In genomic region chr6:8552023-8552422, GRCh38 we compare ENCODE assay signal across 2 cellular contexts.
TF ChIP-seq lines count a peak whose summit lies in the region.

No MANE protein-coding gene starts in this region.

TF ChIP-seq in GM23338, 12 proteins besides CTCF, POLR2A, EP300 and RAD21:
- no peak for TF ChIP-seq ZNF331 (CRISPR knock-in tag; IDR thresholded peaks at IDR 0.05; ENCODE audit: low read depth)
- TF ChIP-seq ETS1 (IDR thresholded peaks at IDR 0.05) = no peak
- no peak for TF ChIP-seq STAT1 (IDR thresholded peaks at IDR 0.05; ENCODE audit: unreplicated experiment)
- no peak for TF ChIP-seq POLR2AphosphoS5 (IDR thresholded peaks at IDR 0.05; ENCODE audit: low read depth)
- no peak for TF ChIP-seq CREB1 (CRISPR knock-in tag; IDR thresholded peaks at IDR 0.05; ENCODE audit: low read depth)
- TF ChIP-seq EZH2phosphoT487 (IDR thresholded peaks at IDR 0.05; ENCODE audit: unreplicated experiment) = no peak
- no peak for TF ChIP-seq EZH2 (IDR thresholded peaks at IDR 0.05; ENCODE audit: low read depth, unreplicated experiment)
- TF ChIP-seq, protein P1, sequence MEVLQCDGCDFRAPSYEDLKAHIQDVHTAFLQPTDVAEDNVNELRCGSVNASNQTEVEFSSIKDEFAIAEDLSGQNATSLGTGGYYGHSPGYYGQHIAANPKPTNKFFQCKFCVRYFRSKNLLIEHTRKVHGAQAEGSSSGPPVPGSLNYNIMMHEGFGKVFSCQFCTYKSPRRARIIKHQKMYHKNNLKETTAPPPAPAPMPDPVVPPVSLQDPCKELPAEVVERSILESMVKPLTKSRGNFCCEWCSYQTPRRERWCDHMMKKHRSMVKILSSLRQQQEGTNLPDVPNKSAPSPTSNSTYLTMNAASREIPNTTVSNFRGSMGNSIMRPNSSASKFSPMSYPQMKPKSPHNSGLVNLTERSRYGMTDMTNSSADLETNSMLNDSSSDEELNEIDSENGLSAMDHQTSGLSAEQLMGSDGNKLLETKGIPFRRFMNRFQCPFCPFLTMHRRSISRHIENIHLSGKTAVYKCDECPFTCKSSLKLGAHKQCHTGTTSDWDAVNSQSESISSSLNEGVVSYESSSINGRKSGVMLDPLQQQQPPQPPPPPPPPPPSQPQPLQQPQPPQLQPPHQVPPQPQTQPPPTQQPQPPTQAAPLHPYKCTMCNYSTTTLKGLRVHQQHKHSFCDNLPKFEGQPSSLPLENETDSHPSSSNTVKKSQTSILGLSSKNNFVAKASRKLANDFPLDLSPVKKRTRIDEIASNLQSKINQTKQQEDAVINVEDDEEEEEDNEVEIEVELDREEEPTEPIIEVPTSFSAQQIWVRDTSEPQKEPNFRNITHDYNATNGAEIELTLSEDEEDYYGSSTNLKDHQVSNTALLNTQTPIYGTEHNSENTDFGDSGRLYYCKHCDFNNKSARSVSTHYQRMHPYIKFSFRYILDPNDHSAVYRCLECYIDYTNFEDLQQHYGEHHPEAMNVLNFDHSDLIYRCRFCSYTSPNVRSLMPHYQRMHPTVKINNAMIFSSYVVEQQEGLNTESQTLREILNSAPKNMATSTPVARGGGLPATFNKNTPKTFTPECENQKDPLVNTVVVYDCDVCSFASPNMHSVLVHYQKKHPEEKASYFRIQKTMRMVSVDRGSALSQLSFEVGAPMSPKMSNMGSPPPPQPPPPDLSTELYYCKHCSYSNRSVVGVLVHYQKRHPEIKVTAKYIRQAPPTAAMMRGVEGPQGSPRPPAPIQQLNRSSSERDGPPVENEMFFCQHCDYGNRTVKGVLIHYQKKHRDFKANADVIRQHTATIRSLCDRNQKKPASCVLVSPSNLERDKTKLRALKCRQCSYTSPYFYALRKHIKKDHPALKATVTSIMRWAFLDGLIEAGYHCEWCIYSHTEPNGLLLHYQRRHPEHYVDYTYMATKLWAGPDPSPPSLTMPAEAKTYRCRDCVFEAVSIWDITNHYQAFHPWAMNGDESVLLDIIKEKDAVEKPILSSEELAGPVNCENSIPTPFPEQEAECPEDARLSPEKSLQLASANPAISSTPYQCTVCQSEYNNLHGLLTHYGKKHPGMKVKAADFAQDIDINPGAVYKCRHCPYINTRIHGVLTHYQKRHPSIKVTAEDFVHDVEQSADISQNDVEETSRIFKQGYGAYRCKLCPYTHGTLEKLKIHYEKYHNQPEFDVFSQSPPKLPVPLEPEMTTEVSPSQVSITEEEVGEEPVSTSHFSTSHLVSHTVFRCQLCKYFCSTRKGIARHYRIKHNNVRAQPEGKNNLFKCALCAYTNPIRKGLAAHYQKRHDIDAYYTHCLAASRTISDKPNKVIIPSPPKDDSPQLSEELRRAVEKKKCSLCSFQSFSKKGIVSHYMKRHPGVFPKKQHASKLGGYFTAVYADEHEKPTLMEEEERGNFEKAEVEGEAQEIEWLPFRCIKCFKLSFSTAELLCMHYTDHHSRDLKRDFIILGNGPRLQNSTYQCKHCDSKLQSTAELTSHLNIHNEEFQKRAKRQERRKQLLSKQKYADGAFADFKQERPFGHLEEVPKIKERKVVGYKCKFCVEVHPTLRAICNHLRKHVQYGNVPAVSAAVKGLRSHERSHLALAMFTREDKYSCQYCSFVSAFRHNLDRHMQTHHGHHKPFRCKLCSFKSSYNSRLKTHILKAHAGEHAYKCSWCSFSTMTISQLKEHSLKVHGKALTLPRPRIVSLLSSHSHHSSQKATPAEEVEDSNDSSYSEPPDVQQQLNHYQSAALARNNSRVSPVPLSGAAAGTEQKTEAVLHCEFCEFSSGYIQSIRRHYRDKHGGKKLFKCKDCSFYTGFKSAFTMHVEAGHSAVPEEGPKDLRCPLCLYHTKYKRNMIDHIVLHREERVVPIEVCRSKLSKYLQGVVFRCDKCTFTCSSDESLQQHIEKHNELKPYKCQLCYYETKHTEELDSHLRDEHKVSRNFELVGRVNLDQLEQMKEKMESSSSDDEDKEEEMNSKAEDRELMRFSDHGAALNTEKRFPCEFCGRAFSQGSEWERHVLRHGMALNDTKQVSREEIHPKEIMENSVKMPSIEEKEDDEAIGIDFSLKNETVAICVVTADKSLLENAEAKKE (CRISPR knock-in tag; IDR thresholded peaks at IDR 0.05) = no peak
- no peak for TF ChIP-seq ZNF114 (CRISPR knock-in tag; IDR thresholded peaks at IDR 0.05)
- TF ChIP-seq JUNB (IDR thresholded peaks at IDR 0.05; ENCODE audit: unreplicated experiment) = no peak
- no peak for TF ChIP-seq NANOG (IDR thresholded peaks at IDR 0.05; ENCODE audit: borderline replicate concordance)
- TF ChIP-seq, protein P2, sequence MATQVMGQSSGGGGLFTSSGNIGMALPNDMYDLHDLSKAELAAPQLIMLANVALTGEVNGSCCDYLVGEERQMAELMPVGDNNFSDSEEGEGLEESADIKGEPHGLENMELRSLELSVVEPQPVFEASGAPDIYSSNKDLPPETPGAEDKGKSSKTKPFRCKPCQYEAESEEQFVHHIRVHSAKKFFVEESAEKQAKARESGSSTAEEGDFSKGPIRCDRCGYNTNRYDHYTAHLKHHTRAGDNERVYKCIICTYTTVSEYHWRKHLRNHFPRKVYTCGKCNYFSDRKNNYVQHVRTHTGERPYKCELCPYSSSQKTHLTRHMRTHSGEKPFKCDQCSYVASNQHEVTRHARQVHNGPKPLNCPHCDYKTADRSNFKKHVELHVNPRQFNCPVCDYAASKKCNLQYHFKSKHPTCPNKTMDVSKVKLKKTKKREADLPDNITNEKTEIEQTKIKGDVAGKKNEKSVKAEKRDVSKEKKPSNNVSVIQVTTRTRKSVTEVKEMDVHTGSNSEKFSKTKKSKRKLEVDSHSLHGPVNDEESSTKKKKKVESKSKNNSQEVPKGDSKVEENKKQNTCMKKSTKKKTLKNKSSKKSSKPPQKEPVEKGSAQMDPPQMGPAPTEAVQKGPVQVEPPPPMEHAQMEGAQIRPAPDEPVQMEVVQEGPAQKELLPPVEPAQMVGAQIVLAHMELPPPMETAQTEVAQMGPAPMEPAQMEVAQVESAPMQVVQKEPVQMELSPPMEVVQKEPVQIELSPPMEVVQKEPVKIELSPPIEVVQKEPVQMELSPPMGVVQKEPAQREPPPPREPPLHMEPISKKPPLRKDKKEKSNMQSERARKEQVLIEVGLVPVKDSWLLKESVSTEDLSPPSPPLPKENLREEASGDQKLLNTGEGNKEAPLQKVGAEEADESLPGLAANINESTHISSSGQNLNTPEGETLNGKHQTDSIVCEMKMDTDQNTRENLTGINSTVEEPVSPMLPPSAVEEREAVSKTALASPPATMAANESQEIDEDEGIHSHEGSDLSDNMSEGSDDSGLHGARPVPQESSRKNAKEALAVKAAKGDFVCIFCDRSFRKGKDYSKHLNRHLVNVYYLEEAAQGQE (IDR thresholded peaks at IDR 0.05; ENCODE audit: unreplicated experiment) = no peak

TF ChIP-seq in H1, 55 proteins besides CTCF, POLR2A, EP300 and RAD21:
- peak; percentile 43; the same call in 1 of the 2 replicates for TF ChIP-seq CEBPB (IDR thresholded peaks at IDR 0.05; ENCODE audit: low read depth, low read length)
- no peak for TF ChIP-seq BRCA1 (IDR thresholded peaks at IDR 0.05; ENCODE audit: low read depth, low read length)
- no peak for TF ChIP-seq CHD2 (IDR thresholded peaks at IDR 0.05; ENCODE audit: low read length)
- no peak for TF ChIP-seq NANOG (IDR thresholded peaks at IDR 0.05; ENCODE audit: insufficient read depth, low read depth, low read length, poor library complexity, severe bottlenecking)
- no peak for TF ChIP-seq KDM1A (IDR thresholded peaks at IDR 0.05; ENCODE audit: borderline replicate concordance, low read length)
- TF ChIP-seq BACH1 (IDR thresholded peaks at IDR 0.05; ENCODE audit: low read length) = no peak; the same call in 1 of the 2 replicates
- TF ChIP-seq, protein P3, sequence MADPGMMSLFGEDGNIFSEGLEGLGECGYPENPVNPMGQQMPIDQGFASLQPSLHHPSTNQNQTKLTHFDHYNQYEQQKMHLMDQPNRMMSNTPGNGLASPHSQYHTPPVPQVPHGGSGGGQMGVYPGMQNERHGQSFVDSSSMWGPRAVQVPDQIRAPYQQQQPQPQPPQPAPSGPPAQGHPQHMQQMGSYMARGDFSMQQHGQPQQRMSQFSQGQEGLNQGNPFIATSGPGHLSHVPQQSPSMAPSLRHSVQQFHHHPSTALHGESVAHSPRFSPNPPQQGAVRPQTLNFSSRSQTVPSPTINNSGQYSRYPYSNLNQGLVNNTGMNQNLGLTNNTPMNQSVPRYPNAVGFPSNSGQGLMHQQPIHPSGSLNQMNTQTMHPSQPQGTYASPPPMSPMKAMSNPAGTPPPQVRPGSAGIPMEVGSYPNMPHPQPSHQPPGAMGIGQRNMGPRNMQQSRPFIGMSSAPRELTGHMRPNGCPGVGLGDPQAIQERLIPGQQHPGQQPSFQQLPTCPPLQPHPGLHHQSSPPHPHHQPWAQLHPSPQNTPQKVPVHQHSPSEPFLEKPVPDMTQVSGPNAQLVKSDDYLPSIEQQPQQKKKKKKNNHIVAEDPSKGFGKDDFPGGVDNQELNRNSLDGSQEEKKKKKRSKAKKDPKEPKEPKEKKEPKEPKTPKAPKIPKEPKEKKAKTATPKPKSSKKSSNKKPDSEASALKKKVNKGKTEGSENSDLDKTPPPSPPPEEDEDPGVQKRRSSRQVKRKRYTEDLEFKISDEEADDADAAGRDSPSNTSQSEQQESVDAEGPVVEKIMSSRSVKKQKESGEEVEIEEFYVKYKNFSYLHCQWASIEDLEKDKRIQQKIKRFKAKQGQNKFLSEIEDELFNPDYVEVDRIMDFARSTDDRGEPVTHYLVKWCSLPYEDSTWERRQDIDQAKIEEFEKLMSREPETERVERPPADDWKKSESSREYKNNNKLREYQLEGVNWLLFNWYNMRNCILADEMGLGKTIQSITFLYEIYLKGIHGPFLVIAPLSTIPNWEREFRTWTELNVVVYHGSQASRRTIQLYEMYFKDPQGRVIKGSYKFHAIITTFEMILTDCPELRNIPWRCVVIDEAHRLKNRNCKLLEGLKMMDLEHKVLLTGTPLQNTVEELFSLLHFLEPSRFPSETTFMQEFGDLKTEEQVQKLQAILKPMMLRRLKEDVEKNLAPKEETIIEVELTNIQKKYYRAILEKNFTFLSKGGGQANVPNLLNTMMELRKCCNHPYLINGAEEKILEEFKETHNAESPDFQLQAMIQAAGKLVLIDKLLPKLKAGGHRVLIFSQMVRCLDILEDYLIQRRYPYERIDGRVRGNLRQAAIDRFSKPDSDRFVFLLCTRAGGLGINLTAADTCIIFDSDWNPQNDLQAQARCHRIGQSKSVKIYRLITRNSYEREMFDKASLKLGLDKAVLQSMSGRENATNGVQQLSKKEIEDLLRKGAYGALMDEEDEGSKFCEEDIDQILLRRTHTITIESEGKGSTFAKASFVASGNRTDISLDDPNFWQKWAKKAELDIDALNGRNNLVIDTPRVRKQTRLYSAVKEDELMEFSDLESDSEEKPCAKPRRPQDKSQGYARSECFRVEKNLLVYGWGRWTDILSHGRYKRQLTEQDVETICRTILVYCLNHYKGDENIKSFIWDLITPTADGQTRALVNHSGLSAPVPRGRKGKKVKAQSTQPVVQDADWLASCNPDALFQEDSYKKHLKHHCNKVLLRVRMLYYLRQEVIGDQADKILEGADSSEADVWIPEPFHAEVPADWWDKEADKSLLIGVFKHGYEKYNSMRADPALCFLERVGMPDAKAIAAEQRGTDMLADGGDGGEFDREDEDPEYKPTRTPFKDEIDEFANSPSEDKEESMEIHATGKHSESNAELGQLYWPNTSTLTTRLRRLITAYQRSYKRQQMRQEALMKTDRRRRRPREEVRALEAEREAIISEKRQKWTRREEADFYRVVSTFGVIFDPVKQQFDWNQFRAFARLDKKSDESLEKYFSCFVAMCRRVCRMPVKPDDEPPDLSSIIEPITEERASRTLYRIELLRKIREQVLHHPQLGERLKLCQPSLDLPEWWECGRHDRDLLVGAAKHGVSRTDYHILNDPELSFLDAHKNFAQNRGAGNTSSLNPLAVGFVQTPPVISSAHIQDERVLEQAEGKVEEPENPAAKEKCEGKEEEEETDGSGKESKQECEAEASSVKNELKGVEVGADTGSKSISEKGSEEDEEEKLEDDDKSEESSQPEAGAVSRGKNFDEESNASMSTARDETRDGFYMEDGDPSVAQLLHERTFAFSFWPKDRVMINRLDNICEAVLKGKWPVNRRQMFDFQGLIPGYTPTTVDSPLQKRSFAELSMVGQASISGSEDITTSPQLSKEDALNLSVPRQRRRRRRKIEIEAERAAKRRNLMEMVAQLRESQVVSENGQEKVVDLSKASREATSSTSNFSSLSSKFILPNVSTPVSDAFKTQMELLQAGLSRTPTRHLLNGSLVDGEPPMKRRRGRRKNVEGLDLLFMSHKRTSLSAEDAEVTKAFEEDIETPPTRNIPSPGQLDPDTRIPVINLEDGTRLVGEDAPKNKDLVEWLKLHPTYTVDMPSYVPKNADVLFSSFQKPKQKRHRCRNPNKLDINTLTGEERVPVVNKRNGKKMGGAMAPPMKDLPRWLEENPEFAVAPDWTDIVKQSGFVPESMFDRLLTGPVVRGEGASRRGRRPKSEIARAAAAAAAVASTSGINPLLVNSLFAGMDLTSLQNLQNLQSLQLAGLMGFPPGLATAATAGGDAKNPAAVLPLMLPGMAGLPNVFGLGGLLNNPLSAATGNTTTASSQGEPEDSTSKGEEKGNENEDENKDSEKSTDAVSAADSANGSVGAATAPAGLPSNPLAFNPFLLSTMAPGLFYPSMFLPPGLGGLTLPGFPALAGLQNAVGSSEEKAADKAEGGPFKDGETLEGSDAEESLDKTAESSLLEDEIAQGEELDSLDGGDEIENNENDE (IDR thresholded peaks at IDR 0.05; ENCODE audit: insufficient replicate concordance, low read length) = peak; percentile 24
- TF ChIP-seq CTBP2 (IDR thresholded peaks at IDR 0.05; ENCODE audit: borderline replicate concordance, insufficient read depth, insufficient read length, low read length) = no peak
- no peak for TF ChIP-seq GTF2F1 (IDR thresholded peaks at IDR 0.05; ENCODE audit: borderline replicate concordance, low read depth, low read length)
- no peak for TF ChIP-seq KDM5A (IDR thresholded peaks at IDR 0.05; ENCODE audit: low read length)
- TF ChIP-seq CBX8 (IDR thresholded peaks at IDR 0.05; ENCODE audit: borderline replicate concordance, low read depth, low read length) = no peak
- TF ChIP-seq RXRA (IDR thresholded peaks at IDR 0.05; ENCODE audit: insufficient read depth, low read depth, low read length) = no peak
- TF ChIP-seq EGR1 (IDR thresholded peaks at IDR 0.05; ENCODE audit: borderline replicate concordance, low read depth, low read length) = no peak
- TF ChIP-seq HDAC6 (IDR thresholded peaks at IDR 0.05; ENCODE audit: low read depth, low read length) = no peak
- TF ChIP-seq RFX5 (IDR thresholded peaks at IDR 0.05; ENCODE audit: borderline replicate concordance, low read depth, low read length) = no peak
